In genomic region chr22:24593810-24594568, GRCh38 we compare ENCODE assay signal across 12 cellular contexts. TPM values are rescaled to one million over a fixed set of nuclear protein-coding genes. Genes with fewer than 3 reads are reported as not detected.
DNase-seq lines count a peak whose midpoint lies in the region; ATAC-seq and TF ChIP-seq lines count a peak whose summit lies in the region.
"Had no signal": no experiment of that assay in that cellular context is flagged by ENCODE, and none has a peak within 500 bp of the region (broad histone marks: within the 10 kb centered on the region; RNA-seq: fewer than 3 reads in every experiment).

No MANE protein-coding gene starts in this region.

- H3K27me3 ChIP-seq in gastroesophageal sphincter, result no peaks in the 10 kb centered on the region
- H3K27me3 ChIP-seq: uterus had no signal

- H3K4me1 ChIP-seq in gastroesophageal sphincter, result peaks cover 0 to 23% (median 6%) of the 10 kb centered on the region in 3 donors
- H3K4me1 ChIP-seq: uterus had no signal

- H3K9me3 ChIP-seq in gastroesophageal sphincter, result no peaks in the 10 kb centered on the region
- H3K9me3 ChIP-seq: uterus had no signal

- peaks cover 0 to 10% of the 10 kb centered on the region in 2 donors for H3K36me3 ChIP-seq in gastroesophageal sphincter
- H3K36me3 ChIP-seq: uterus had no signal

- no peak for TF ChIP-seq CTCF in gastroesophageal sphincter (IDR thresholded peaks at IDR 0.05)

- intact Hi-C loops in posterior vena cava (cut with DNase I), result no loop called here

- no peak for TF ChIP-seq POLR2A in gastroesophageal sphincter (IDR thresholded peaks at IDR 0.05)

- no peak overlapping the region for H3K4me3 ChIP-seq in gastroesophageal sphincter

- WGBS in gastroesophageal sphincter (ENCODE audit: low coverage in 1 of 2), 2 donors, result 56% methylated on average over 3 of the region's 16 CpGs; no CpG with 5 or more reads in 1 of the 2 donors

- TF ChIP-seq EP300 in gastroesophageal sphincter (IDR thresholded peaks at IDR 0.05), result no peak

- H3K27ac ChIP-seq in gastroesophageal sphincter, result peak overlapping the region in 3 of 4 donors; percentile 26 to 89 (median 87)

- DNase-seq in D341Med (ENCODE audit: low spot score) (peak; percentile 33), MV-4-11 (lab: John Stamatoyannopoulos, UW) (peak; percentile 14), posterior vena cava (ENCODE audit: low spot score) (peak; percentile 61), HuH-7 (ENCODE audit: low spot score) (no peak)
- DNase-seq: activated CD8-positive, alpha-beta T cell treated with anti-CD3 and anti-CD28 coated beads, Interleukin-2, amount 10 ng/mL, durations not matched to agents 7 days and 5 days; HFFc6; stimulated activated CD4-positive, alpha-beta T cell treated with anti-CD3 and anti-CD28 coated beads, Interleukin-4, amount 100 ng/mL, for 1 hour; uterus had no signal

- ATAC-seq in gastroesophageal sphincter, result no peak
- no peak for ATAC-seq in GM18909 (IDR thresholded peaks at IDR 0.05; ENCODE audit: poor library complexity, unreplicated experiment)
- ATAC-seq in HG03521 (IDR thresholded peaks at IDR 0.05; ENCODE audit: unreplicated experiment), result no peak
- no peak for ATAC-seq in HG03045 (IDR thresholded peaks at IDR 0.05; ENCODE audit: unreplicated experiment)

RNA-seq across cellular contexts. Expression of gene LRRC75B, which starts 1.1 kb away (rescaled TPM):
- total RNA-seq in gastroesophageal sphincter (10 to 100 TPM in 2 of 4 donors, 1 to 10 TPM in 2; 8.5 to 21.2 (median 14.8) TPM), posterior vena cava (1 to 10 TPM; 6.6 to 9.3 TPM)

RNA-seq across cellular contexts. Expression of gene GGT1, which starts 9.0 kb away (rescaled TPM):
- total RNA-seq in gastroesophageal sphincter, result 1 to 10 TPM in 3 of 4 donors, under 1 TPM in 1; 0.47 to 5.0 (median 3.7) TPM
- 1 to 10 TPM; 5.1 to 6.3 TPM for total RNA-seq in posterior vena cava

RNA-seq across cellular contexts. Expression of gene SNRPD3, which starts 38.2 kb away (rescaled TPM):
- total RNA-seq in gastroesophageal sphincter (100 to 1,000 TPM in 3 of 4 donors, 10 to 100 TPM in 1; 98.4 to 138 (median 104) TPM), posterior vena cava (10 to 100 TPM; 42.5 to 54.0 TPM)

RNA-seq across cellular contexts. Expression of gene GUCD1, which starts 39.1 kb away (rescaled TPM):
- total RNA-seq in gastroesophageal sphincter (100 to 1,000 TPM; 107 to 178 (median 121) TPM), posterior vena cava (10 to 100 TPM; 73.5 to 82.1 TPM)
